32 cellular contexts compared by ENCODE assay signal in genomic region chr2:74424995-74425406, GRCh38. TPM values are rescaled to one million over a fixed set of nuclear protein-coding genes. Genes with fewer than 3 reads are reported as not detected.
DNase-seq lines count a peak whose midpoint lies in the region; TF ChIP-seq lines count a peak whose summit lies in the region.
"Had no signal": no experiment of that assay in that cellular context is flagged by ENCODE, and none has a peak within 500 bp of the region (broad histone marks: within the 10 kb centered on the region; RNA-seq: fewer than 3 reads in every experiment).

No MANE protein-coding gene starts in this region.

- no peak overlapping the region for H2BK12ac ChIP-seq in H9 (ENCODE audit: insufficient read length, low read depth, low read length)

- H3K4ac ChIP-seq in H9 (ENCODE audit: low read depth, low read length): no peak overlapping the region

- CTCF ChIA-PET in mammary epithelial cell (lab: Charles Lee; ENCODE audit: low non-redundant PET): no interaction called here
- CTCF ChIA-PET in activated naive CD4-positive, alpha-beta T cell treated with anti-CD3 and anti-CD28 coated beads, Interleukin-2, amount 10 ng/mL, durations not matched to agents 7 days and 5 days (lab: Charles Lee): interaction anchor here (0.7 to 1.1 kb wide), 2 partner anchors 14 to 273 kb away, joined by 3 read pairs; no protein-coding TSS in a partner anchor

- H3K27me3 Mint-ChIP-seq in H9 (ENCODE audit: low read depth) (peaks cover 23% of the 10 kb centered on the region), nephron progenitor cell (ENCODE audit: low read depth, poor library complexity) (peaks cover 21% of the 10 kb centered on the region)
- peaks cover 10% of the 10 kb centered on the region for H3K27me3 Mint-ChIP-seq in activated naive CD4-positive, alpha-beta T cell treated with anti-CD3 and anti-CD28 coated beads, Interleukin-2, amount 10 ng/mL, durations not matched to agents 7 days and 5 days
- H3K27me3 Mint-ChIP-seq: naive B cell had no signal

- no CpG with 5 or more reads among the region's 5 CpGs for WGBS in H9 (ENCODE audit: extremely low coverage, insufficient read length, low lambda C conversion rate)
- WGBS in mammary epithelial cell (ENCODE audit: low coverage, missing lambda C conversion rate): 71% methylated on average over 4 of the region's 5 CpGs

- intact Hi-C loops in mammary epithelial cell (cut with micrococcal nuclease): loop anchor here (1.0 kb wide), 3 partner anchors 15 to 33 kb away; partner anchors contain the start of gene WBP1

- H3K36me3 Mint-ChIP-seq in H9 (ENCODE audit: insufficient read depth in 1 of 3, low read depth in 3 of 3) (peaks cover 28 to 61% (median 58%) of the 10 kb centered on the region in 3 experiments), nephron progenitor cell (ENCODE audit: low read depth) (peaks cover 39% of the 10 kb centered on the region)
- peaks cover 17% of the 10 kb centered on the region for H3K36me3 Mint-ChIP-seq in activated naive CD4-positive, alpha-beta T cell treated with anti-CD3 and anti-CD28 coated beads, Interleukin-2, amount 10 ng/mL, durations not matched to agents 7 days and 5 days
- H3K36me3 Mint-ChIP-seq: naive B cell had no signal

- H3K4me2 ChIP-seq in H9 (ENCODE audit: insufficient read depth, insufficient read length, low read length): no peak overlapping the region
- H3K4me2 ChIP-seq in mammary epithelial cell (ENCODE audit: insufficient read depth, low read depth, low read length): peak overlapping the region; percentile 43
- H3K4me2 ChIP-seq: KMS-11 had no signal

- no peak overlapping the region for H3K14ac ChIP-seq in H9 (ENCODE audit: insufficient read depth, low read length)

- no peak for TF ChIP-seq CTCF in 22Rv1 (IDR thresholded peaks at IDR 0.05)
- no peak for TF ChIP-seq CTCF in H9 (conservative IDR thresholded peaks at IDR 0.05)
- no peak for TF ChIP-seq CTCF in mammary epithelial cell (conservative IDR thresholded peaks at IDR 0.05 in 1 of 2, IDR thresholded peaks at IDR 0.05 in 1 of 2; ENCODE audit: extremely low read depth in 1 of 2, insufficient read depth in 1 of 2, low read depth in 1 of 2, low read length in 2 of 2)
- TF ChIP-seq CTCF in nephron progenitor cell (IDR thresholded peaks at IDR 0.05): no peak

- H3K9me3 ChIP-seq in H9 (ENCODE audit: control insufficient read depth, low read depth, low read length): no peaks in the 10 kb centered on the region
- H3K9me3 ChIP-seq in mammary epithelial cell (replicated peaks; ENCODE audit: insufficient read depth, low read length): no peaks in the 10 kb centered on the region
- H3K9me3 ChIP-seq: BE2C, suprapubic skin, upper lobe of left lung had no signal

- no peak overlapping the region for H2AK5ac ChIP-seq in H9 (ENCODE audit: insufficient read length, low read length)

- TSS peak; percentile 2 for BruUV-seq in mammary epithelial cell (replicated peaks; lab: Mats Ljungman, UMichigan)

- H4K5ac ChIP-seq in H9 (ENCODE audit: insufficient read length, low read depth, low read length): no peak overlapping the region

- no peaks in the 10 kb centered on the region; a peak in 2 of 5 replicates for H3K9me3 Mint-ChIP-seq in H9
- no peaks in the 10 kb centered on the region for H3K9me3 Mint-ChIP-seq in nephron progenitor cell
- H3K9me3 Mint-ChIP-seq in activated naive CD4-positive, alpha-beta T cell treated with anti-CD3 and anti-CD28 coated beads, Interleukin-2, amount 10 ng/mL, durations not matched to agents 7 days and 5 days: no peaks in the 10 kb centered on the region
- H3K9me3 Mint-ChIP-seq: activated CD4-positive, alpha-beta memory T cell treated with anti-CD3 and anti-CD28 coated beads, Interleukin-2, amount 10 ng/mL, durations not matched to agents 7 days and 5 days; activated naive CD4-positive, alpha-beta T cell treated with anti-CD3 and anti-CD28 coated beads for 36 hours; activated T-helper 1 cell treated with anti-CD3 and anti-CD28 coated beads, Interleukin-12 subunit alpha, Interleukin-12 subunit beta, Interleukin-2, Interleukin-4 antibody, amounts not matched to agents 30 ng/mL and 10 ng/mL and 1 ng/mL, durations not matched to agents 14 hours and 24 hours and 36 hours; CD8-positive, alpha-beta T cell; mesothelial cell of epicardium; naive B cell had no signal

- H3K9ac ChIP-seq in H9 (ENCODE audit: extremely low read depth, insufficient read length, low read length) (no peak overlapping the region), mammary epithelial cell (ENCODE audit: insufficient read depth, low read length) (peak overlapping the region; percentile 30)
- H3K9ac ChIP-seq: KMS-11 had no signal

- no peak overlapping the region for H3K18ac ChIP-seq in H9 (ENCODE audit: insufficient read length, low read depth, low read length)

- dilution Hi-C loops in mammary epithelial cell (cut with HindIII; ENCODE audit: low sequenced_read_pairs): no loop called here

- no peak overlapping the region for H3T11ph ChIP-seq in H9 (ENCODE audit: low read length)

- no peaks in the 10 kb centered on the region for H4K20me1 ChIP-seq in H9 (ENCODE audit: control insufficient read depth, insufficient read depth, insufficient read length)
- H4K20me1 ChIP-seq in mammary epithelial cell (ENCODE audit: insufficient read depth, low read length): no peaks in the 10 kb centered on the region

- H2BK20ac ChIP-seq in H9 (ENCODE audit: low read depth, low read length, poor library complexity, severe bottlenecking): no peak overlapping the region

- peaks cover 9% of the 10 kb centered on the region for H3K23me2 ChIP-seq in H9 (ENCODE audit: insufficient read length, low read depth, low read length, poor library complexity, severe bottlenecking)

- H3K36me3 ChIP-seq in mammary epithelial cell (ENCODE audit: insufficient read depth, low read length): peaks cover 22% of the 10 kb centered on the region
- H3K36me3 ChIP-seq: BE2C had no signal

- H3K4me3 Mint-ChIP-seq in H9: no peak overlapping the region
- no peak overlapping the region for H3K4me3 Mint-ChIP-seq in nephron progenitor cell
- no peak overlapping the region for H3K4me3 Mint-ChIP-seq in activated naive CD4-positive, alpha-beta T cell treated with anti-CD3 and anti-CD28 coated beads, Interleukin-2, amount 10 ng/mL, durations not matched to agents 7 days and 5 days
- H3K4me3 Mint-ChIP-seq: activated CD4-positive, alpha-beta memory T cell treated with anti-CD3 and anti-CD28 coated beads, Interleukin-2, amount 10 ng/mL, durations not matched to agents 7 days and 5 days; activated naive CD4-positive, alpha-beta T cell treated with anti-CD3 and anti-CD28 coated beads for 36 hours; activated T-helper 1 cell treated with anti-CD3 and anti-CD28 coated beads, Interleukin-12 subunit alpha, Interleukin-12 subunit beta, Interleukin-2, Interleukin-4 antibody, amounts not matched to agents 30 ng/mL and 10 ng/mL and 1 ng/mL, durations not matched to agents 14 hours and 24 hours and 36 hours; CD8-positive, alpha-beta T cell; mesothelial cell of epicardium had no signal

- H3K4me1 ChIP-seq in H9 (ENCODE audit: insufficient read depth, low read length) (no peaks in the 10 kb centered on the region), mammary epithelial cell (ENCODE audit: insufficient read depth, low read length) (peaks cover 65% of the 10 kb centered on the region)
- H3K4me1 ChIP-seq: BE2C had no signal

- no peak overlapping the region for H3K23ac ChIP-seq in H9 (ENCODE audit: insufficient read length, low read depth, low read length)

- H3K4me1 Mint-ChIP-seq in H9: peaks cover 11 to 14% of the 10 kb centered on the region in 2 experiments
- H3K4me1 Mint-ChIP-seq in nephron progenitor cell: peaks cover 49% of the 10 kb centered on the region
- H3K4me1 Mint-ChIP-seq in activated naive CD4-positive, alpha-beta T cell treated with anti-CD3 and anti-CD28 coated beads, Interleukin-2, amount 10 ng/mL, durations not matched to agents 7 days and 5 days: peaks cover 29% of the 10 kb centered on the region

- no peak overlapping the region for H2BK120ac ChIP-seq in H9 (ENCODE audit: low read depth, low read length, poor library complexity, severe bottlenecking)

- H3K79me1 ChIP-seq in H9 (ENCODE audit: insufficient read depth, low read depth, low read length, poor library complexity, severe bottlenecking): no peaks in the 10 kb centered on the region

- H2AFZ ChIP-seq in H9 (ENCODE audit: low read length) (no peak overlapping the region), mammary epithelial cell (ENCODE audit: low read depth, low read length) (no peak overlapping the region)

- DNase-seq in H9 (no peak), mammary epithelial cell (no peak), nephron progenitor cell (no peak), NCI-H2107 treated with DMSO at 0.1 percent for 48 hours (lab: John Stamatoyannopoulos, UW; ENCODE audit: unreplicated experiment) (no peak), occipital lobe (lab: John Stamatoyannopoulos, UW) (no peak)
- DNase-seq in activated naive CD4-positive, alpha-beta T cell treated with anti-CD3 and anti-CD28 coated beads, Interleukin-2, amount 10 ng/mL, durations not matched to agents 7 days and 5 days: no peak
- DNase-seq: ACHN; activated CD4-positive, alpha-beta memory T cell treated with anti-CD3 and anti-CD28 coated beads, Interleukin-2, amount 10 ng/mL, durations not matched to agents 7 days and 5 days; activated CD4-positive, CD25-positive, alpha-beta regulatory T cell treated with anti-CD3 and anti-CD28 coated beads, Interleukin-2, amount 50 U/mL, for 72 hours; activated CD8-positive, alpha-beta memory T cell treated with anti-CD3 and anti-CD28 coated beads, Interleukin-2, amount 50 U/mL, for 48 hours; activated naive CD4-positive, alpha-beta T cell treated with anti-CD3 and anti-CD28 coated beads for 36 hours; BE2C; CD8-positive, alpha-beta T cell; DMS 273 treated with DMSO at 0.1 percent for 48 hours; effector CD8-positive, alpha-beta T cell; erythroblast; MM.1S; naive B cell; NCI-H1417 treated with DMSO at 0.1 percent for 48 hours; NCI-H2081; NCI-H345; SHP77 treated with DMSO at 0.1 percent for 48 hours; stimulated activated naive CD4-positive, alpha-beta T cell; upper lobe of left lung had no signal

- no peak overlapping the region for H2BK15ac ChIP-seq in H9 (ENCODE audit: low read depth, low read length)

- H3K27ac Mint-ChIP-seq in H9 (peak overlapping the region in 2 of 3 experiments; percentile 43 to 55; a peak in 2 of 7 replicates), nephron progenitor cell (peak overlapping the region; percentile 96)
- H3K27ac Mint-ChIP-seq in activated naive CD4-positive, alpha-beta T cell treated with anti-CD3 and anti-CD28 coated beads, Interleukin-2, amount 10 ng/mL, durations not matched to agents 7 days and 5 days: no peak overlapping the region
- H3K27ac Mint-ChIP-seq: activated CD4-positive, alpha-beta memory T cell treated with anti-CD3 and anti-CD28 coated beads, Interleukin-2, amount 10 ng/mL, durations not matched to agents 7 days and 5 days; activated naive CD4-positive, alpha-beta T cell treated with anti-CD3 and anti-CD28 coated beads for 36 hours; activated T-helper 1 cell treated with anti-CD3 and anti-CD28 coated beads, Interleukin-12 subunit alpha, Interleukin-12 subunit beta, Interleukin-2, Interleukin-4 antibody, amounts not matched to agents 30 ng/mL and 10 ng/mL and 1 ng/mL, durations not matched to agents 14 hours and 24 hours and 36 hours; CD8-positive, alpha-beta T cell had no signal

- no peak overlapping the region for H4K91ac ChIP-seq in H9 (ENCODE audit: insufficient read length, low read depth, low read length)

- H3K27ac ChIP-seq in 22Rv1 (peak overlapping the region; percentile 22; the same call in 1 of the 2 replicates), H9 (ENCODE audit: insufficient read length, low read depth, low read length) (no peak overlapping the region), mammary epithelial cell (ENCODE audit: insufficient read depth, low read depth, low read length) (peak overlapping the region; percentile 89)
- H3K27ac ChIP-seq: coronary artery, HL-60, KMS-11, suprapubic skin, upper lobe of left lung had no signal

- no peak overlapping the region for H4K8ac ChIP-seq in H9 (replicated peaks; ENCODE audit: insufficient read length, low read depth, low read length)

- H3K27me3 ChIP-seq in H9 (ENCODE audit: insufficient read depth, low read length) (no peaks in the 10 kb centered on the region), mammary epithelial cell (ENCODE audit: insufficient read depth, low read length) (no peaks in the 10 kb centered on the region)
- H3K27me3 ChIP-seq: BE2C, suprapubic skin, upper lobe of left lung had no signal

- no peak overlapping the region for H2BK5ac ChIP-seq in H9 (ENCODE audit: insufficient read length, low read length)

- in situ Hi-C loops in mammary epithelial cell (cut with MboI; ENCODE audit: low sequenced_read_pairs in 2 of 2): no loop called here

- no peak overlapping the region for H3K56ac ChIP-seq in H9 (ENCODE audit: insufficient read length, low read depth, low read length)

- H3K79me2 ChIP-seq in H9 (ENCODE audit: insufficient read depth, low read length) (no peaks in the 10 kb centered on the region), mammary epithelial cell (ENCODE audit: insufficient read depth, low read length) (peaks cover 20% of the 10 kb centered on the region)

- H3K4me3 ChIP-seq in mammary epithelial cell (replicated peaks in 1 of 3; ENCODE audit: insufficient read depth in 1 of 3, low read depth in 2 of 3, low read length in 3 of 3): no peak overlapping the region
- H3K4me3 ChIP-seq: coronary artery, skin epidermis, suprapubic skin, upper lobe of left lung had no signal

RNA-seq across cellular contexts. Expression of gene WDR54, which starts 3.5 kb away (rescaled TPM):
- total RNA-seq in H9 (2021): 65.0 and 66.4 TPM in 2 replicates
- 10 to 100 TPM; 39.0 to 50.4 TPM for total RNA-seq in mammary epithelial cell
- 88.7 TPM for polyA plus RNA-seq in mammary epithelial cell
- 46.2 TPM for polyA minus RNA-seq in mammary epithelial cell
- total RNA-seq in occipital lobe: 30.7 TPM

RNA-seq across cellular contexts. Expression of gene C2orf81, which starts 3.6 kb away (rescaled TPM):
- 2.4 and 3.5 TPM in 2 replicates for total RNA-seq in H9 (2021)
- 1 to 10 TPM; 2.5 to 9.5 TPM for total RNA-seq in mammary epithelial cell
- 1.9 TPM for polyA plus RNA-seq in mammary epithelial cell
- polyA minus RNA-seq in mammary epithelial cell: not detected
- 0.62 TPM for total RNA-seq in occipital lobe

RNA-seq across cellular contexts. Expression of gene RTKN, which starts 16.7 kb away (rescaled TPM):
- total RNA-seq in H9 (2021): 87.1 and 90.9 TPM in 2 replicates
- total RNA-seq in mammary epithelial cell: 100 to 1,000 TPM; 124 to 206 TPM
- polyA plus RNA-seq in mammary epithelial cell: 99.4 TPM
- 77.8 TPM for polyA minus RNA-seq in mammary epithelial cell
- 6.7 TPM for total RNA-seq in occipital lobe

RNA-seq across cellular contexts. Expression of gene INO80B, which starts 29.9 kb away (rescaled TPM):
- total RNA-seq in H9 (2021): 17.6 and 22.6 TPM in 2 replicates
- 10 to 100 TPM; 15.0 to 43.2 TPM for total RNA-seq in mammary epithelial cell
- 11.7 TPM for polyA plus RNA-seq in mammary epithelial cell
- 0.47 TPM for polyA minus RNA-seq in mammary epithelial cell
- total RNA-seq in occipital lobe: 15.3 TPM

RNA-seq across cellular contexts. Expression of gene WBP1, which starts 33.2 kb away (rescaled TPM):
- 80.7 and 82.1 TPM in 2 replicates for total RNA-seq in H9 (2021)
- total RNA-seq in mammary epithelial cell: 10 to 100 TPM; 42.7 to 79.3 TPM
- polyA plus RNA-seq in mammary epithelial cell: 71.6 TPM
- 64.7 TPM for polyA minus RNA-seq in mammary epithelial cell
- total RNA-seq in occipital lobe: 23.6 TPM

Comparison
In these comparisons a context has a peak if more than half of its experiments do, and no peak if none do; other contexts are left out.
1. RNA of gene RTKN, which starts 16.7 kb away (total RNA-seq): 124 to 206 TPM in mammary epithelial cell and 87.1 to 90.9 TPM in H9; 6.7 TPM in occipital lobe (single experiment); every median in the first group is over 10 times any median in the second.